Comparison of ENCODE assay signal across 1 cellular context in genomic region chr19:12834976-12835757, GRCh38.
TF ChIP-seq lines count a peak whose summit lies in the region.

No MANE protein-coding gene starts in this region.

TF ChIP-seq in K562, 482 proteins besides CTCF, POLR2A, EP300 and RAD21:
- TF ChIP-seq, protein P1, sequence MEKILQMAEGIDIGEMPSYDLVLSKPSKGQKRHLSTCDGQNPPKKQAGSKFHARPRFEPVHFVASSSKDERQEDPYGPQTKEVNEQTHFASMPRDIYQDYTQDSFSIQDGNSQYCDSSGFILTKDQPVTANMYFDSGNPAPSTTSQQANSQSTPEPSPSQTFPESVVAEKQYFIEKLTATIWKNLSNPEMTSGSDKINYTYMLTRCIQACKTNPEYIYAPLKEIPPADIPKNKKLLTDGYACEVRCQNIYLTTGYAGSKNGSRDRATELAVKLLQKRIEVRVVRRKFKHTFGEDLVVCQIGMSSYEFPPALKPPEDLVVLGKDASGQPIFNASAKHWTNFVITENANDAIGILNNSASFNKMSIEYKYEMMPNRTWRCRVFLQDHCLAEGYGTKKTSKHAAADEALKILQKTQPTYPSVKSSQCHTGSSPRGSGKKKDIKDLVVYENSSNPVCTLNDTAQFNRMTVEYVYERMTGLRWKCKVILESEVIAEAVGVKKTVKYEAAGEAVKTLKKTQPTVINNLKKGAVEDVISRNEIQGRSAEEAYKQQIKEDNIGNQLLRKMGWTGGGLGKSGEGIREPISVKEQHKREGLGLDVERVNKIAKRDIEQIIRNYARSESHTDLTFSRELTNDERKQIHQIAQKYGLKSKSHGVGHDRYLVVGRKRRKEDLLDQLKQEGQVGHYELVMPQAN (IDR thresholded peaks at IDR 0.05; ENCODE audit: borderline replicate concordance), result 0 out of 2 replicates have a peak, but pooled peaks have one; percentile 27
- TF ChIP-seq MEF2A (IDR thresholded peaks at IDR 0.05; ENCODE audit: control insufficient read depth, low read depth, low read length) (no peak), ZNF384 (IDR thresholded peaks at IDR 0.05; ENCODE audit: low read depth, low read length) (peak; percentile 49; the same call in 1 of the 2 replicates), CBX3 (IDR thresholded peaks at IDR 0.05; ENCODE audit: borderline replicate concordance in 1 of 2, low read length in 2 of 2) (no peak), ARHGAP35 (IDR thresholded peaks at IDR 0.05; ENCODE audit: partially characterized antibody) (no peak), ZNF449 (CRISPR knock-in tag; IDR thresholded peaks at IDR 0.05) (no peak), SMC3 (conservative IDR thresholded peaks at IDR 0.05; ENCODE audit: insufficient read depth, low read depth, low read length) (no peak), ZNF165 (CRISPR knock-in tag; IDR thresholded peaks at IDR 0.05; ENCODE audit: borderline replicate concordance) (no peak), XRCC5 (IDR thresholded peaks at IDR 0.05; ENCODE audit: low read depth, low read length) (0 out of 2 replicates have a peak, but pooled peaks have one; percentile 33), NBN (IDR thresholded peaks at IDR 0.05; ENCODE audit: low read depth) (no peak), CBFA2T3 (IDR thresholded peaks at IDR 0.05) (no peak), E2F6 (IDR thresholded peaks at IDR 0.05; ENCODE audit: borderline replicate concordance in 1 of 2, extremely low read depth in 1 of 2, insufficient read depth in 1 of 2, insufficient read length in 1 of 2, low read depth in 1 of 2, low read length in 1 of 2, poor library complexity in 1 of 2, severe bottlenecking in 1 of 2) (peak; percentile 29 to 40), EGR1 (conservative IDR thresholded peaks at IDR 0.05) (peak; percentile 50), E2F3 (CRISPR knock-in tag; IDR thresholded peaks at IDR 0.05) (no peak), STAT5A (IDR thresholded peaks at IDR 0.05; ENCODE audit: borderline replicate concordance, low read length) (peak; percentile 86), NFYB (IDR thresholded peaks at IDR 0.05; ENCODE audit: extremely low read depth, insufficient read length) (peak; percentile 60), GTF2F1 (IDR thresholded peaks at IDR 0.05; ENCODE audit: low read depth, low read length) (no peak), CHD2 (IDR thresholded peaks at IDR 0.05; ENCODE audit: low read depth, low read length) (peak; percentile 78), ELF2 (CRISPR knock-in tag; IDR thresholded peaks at IDR 0.05) (no peak), NCOA6 (IDR thresholded peaks at IDR 0.05) (peak; percentile 97), TAL1 (IDR thresholded peaks at IDR 0.05) (no peak), KDM5B (IDR thresholded peaks at IDR 0.05; ENCODE audit: insufficient replicate concordance, low read depth, low read length) (no peak), RHOXF2B (CRISPR knock-in tag; conservative IDR thresholded peaks at IDR 0.05) (no peak), ZNF263 (CRISPR knock-in tag; IDR thresholded peaks at IDR 0.05; ENCODE audit: borderline replicate concordance) (peak; percentile 62), TRIM24 (IDR thresholded peaks at IDR 0.05) (peak in 1 of 2 experiments; percentile 83; a peak in 2 of 4 replicates), NFIC (IDR thresholded peaks at IDR 0.05) (peak; percentile 89), EZH2 (IDR thresholded peaks at IDR 0.05; ENCODE audit: borderline replicate concordance, low read depth, low read length) (no peak)
- TF ChIP-seq, protein P2, sequence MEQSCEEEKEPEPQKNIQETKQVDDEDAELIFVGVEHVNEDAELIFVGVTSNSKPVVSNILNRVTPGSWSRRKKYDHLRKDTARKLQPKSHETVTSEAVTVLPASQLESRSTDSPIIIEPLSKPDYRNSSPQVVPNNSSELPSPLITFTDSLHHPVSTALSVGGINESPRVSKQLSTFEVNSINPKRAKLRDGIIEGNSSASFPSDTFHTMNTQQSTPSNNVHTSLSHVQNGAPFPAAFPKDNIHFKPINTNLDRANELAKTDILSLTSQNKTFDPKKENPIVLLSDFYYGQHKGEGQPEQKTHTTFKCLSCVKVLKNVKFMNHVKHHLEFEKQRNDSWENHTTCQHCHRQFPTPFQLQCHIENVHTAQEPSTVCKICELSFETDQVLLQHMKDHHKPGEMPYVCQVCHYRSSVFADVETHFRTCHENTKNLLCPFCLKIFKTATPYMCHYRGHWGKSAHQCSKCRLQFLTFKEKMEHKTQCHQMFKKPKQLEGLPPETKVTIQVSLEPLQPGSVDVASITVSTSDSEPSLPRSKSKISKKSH (CRISPR knock-in tag; IDR thresholded peaks at IDR 0.05), result no peak
- TF ChIP-seq, protein P3, sequence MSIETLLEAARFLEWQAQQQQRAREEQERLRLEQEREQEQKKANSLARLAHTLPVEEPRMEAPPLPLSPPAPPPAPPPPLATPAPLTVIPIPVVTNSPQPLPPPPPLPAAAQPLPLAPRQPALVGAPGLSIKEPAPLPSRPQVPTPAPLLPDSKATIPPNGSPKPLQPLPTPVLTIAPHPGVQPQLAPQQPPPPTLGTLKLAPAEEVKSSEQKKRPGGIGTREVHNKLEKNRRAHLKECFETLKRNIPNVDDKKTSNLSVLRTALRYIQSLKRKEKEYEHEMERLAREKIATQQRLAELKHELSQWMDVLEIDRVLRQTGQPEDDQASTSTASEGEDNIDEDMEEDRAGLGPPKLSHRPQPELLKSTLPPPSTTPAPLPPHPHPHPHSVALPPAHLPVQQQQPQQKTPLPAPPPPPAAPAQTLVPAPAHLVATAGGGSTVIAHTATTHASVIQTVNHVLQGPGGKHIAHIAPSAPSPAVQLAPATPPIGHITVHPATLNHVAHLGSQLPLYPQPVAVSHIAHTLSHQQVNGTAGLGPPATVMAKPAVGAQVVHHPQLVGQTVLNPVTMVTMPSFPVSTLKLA (conservative IDR thresholded peaks at IDR 0.05), result peak; percentile 31 to 65; a peak in 2 of 4 replicates
- TF ChIP-seq, protein P4, sequence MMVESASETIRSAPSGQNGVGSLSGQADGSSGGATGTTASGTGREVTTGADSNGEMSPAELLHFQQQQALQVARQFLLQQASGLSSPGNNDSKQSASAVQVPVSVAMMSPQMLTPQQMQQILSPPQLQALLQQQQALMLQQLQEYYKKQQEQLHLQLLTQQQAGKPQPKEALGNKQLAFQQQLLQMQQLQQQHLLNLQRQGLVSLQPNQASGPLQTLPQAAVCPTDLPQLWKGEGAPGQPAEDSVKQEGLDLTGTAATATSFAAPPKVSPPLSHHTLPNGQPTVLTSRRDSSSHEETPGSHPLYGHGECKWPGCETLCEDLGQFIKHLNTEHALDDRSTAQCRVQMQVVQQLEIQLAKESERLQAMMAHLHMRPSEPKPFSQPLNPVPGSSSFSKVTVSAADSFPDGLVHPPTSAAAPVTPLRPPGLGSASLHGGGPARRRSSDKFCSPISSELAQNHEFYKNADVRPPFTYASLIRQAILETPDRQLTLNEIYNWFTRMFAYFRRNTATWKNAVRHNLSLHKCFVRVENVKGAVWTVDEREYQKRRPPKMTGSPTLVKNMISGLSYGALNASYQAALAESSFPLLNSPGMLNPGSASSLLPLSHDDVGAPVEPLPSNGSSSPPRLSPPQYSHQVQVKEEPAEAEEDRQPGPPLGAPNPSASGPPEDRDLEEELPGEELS (CRISPR knock-in tag; IDR thresholded peaks at IDR 0.05; ENCODE audit: borderline replicate concordance), result 0 out of 2 replicates have a peak, but pooled peaks have one; percentile 24
TF ChIP-seq in K562: peak in this region for 14.
